Comparison of ENCODE assay signal across 8 cellular contexts in the genomic region with DNA sequence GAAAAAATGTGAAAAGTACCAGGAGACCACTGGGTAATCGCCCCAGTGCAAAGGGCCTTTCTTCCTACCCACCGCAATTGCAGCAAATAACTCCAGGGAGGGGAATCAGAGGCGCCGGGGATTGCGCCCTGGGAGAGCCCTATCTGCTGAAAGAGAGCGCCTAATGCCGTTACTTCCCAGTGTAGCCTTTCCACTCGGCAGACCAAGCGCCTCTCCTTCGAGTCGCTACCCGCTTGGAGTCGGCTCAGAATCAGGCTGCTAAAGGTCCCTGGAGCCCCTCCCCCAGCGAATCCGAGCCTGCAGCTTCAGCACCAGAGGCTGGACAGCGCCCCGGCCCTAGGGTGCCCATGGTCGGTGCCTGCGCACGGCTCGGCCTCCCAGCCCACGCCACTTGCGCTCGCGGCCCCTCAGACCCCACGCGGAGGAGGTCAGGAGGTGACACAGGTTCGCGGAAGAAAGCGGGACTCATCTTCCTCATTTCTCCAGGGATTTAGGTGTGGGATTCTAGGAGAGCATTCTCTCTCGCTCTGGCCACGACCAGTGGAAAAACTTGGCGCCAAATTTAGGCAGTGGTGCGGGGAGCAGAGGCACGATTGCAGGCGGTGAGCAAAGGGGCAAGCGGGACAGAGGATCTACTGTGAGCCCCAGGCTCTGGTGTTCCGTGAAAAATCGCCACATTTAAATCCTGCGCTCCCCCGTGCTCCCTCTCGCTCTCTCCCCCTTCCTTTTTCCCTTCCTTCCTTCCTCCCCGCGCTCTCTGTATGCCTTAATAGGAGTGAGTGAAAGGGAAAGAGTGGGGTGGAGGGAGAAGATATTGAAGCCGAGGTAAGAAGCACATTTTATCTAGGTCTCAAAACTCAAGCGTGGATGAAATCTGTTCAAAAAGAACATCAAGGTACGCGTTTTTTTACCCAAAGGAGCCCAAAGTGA. TPM values are rescaled to one million over a fixed set of nuclear protein-coding genes. Genes with fewer than 3 reads are reported as not detected.
A peak's percentile ranks its signal among the peaks of the same experiment; 100 is the strongest.
DNase-seq lines count a peak whose midpoint lies in the region; ATAC-seq lines count a peak whose summit lies in the region.

No MANE protein-coding gene starts in this region.

- peak overlapping the region; percentile 36 for H3K4me3 ChIP-seq in iPS-11a (ENCODE audit: low read depth, low read length)

- DNase-seq in AG20443 (ENCODE audit: low spot score), result peak; percentile 72
- peak; percentile 35 for DNase-seq in M059J (ENCODE audit: low read depth)
- peak; percentile 50 for DNase-seq in activated naive CD4-positive, alpha-beta T cell treated with Interleukin-2 at 50 U/mL for 16 hours
- peak; percentile 71 for DNase-seq in stimulated activated CD8-positive, alpha-beta memory T cell treated with anti-CD3 and anti-CD28 coated beads, Interleukin-4, amount 100 ng/mL, for 48 hours
- no peak for DNase-seq in SKM-1 treated with dmso at 0.1 percent for 144 hours (lab: John Stamatoyannopoulos, UW; ENCODE audit: unreplicated experiment)
- no peak for DNase-seq in LoVo (ENCODE audit: low spot score)

- no peak for ATAC-seq in GM21786 (IDR thresholded peaks at IDR 0.05; ENCODE audit: unreplicated experiment)

RNA-seq across cellular contexts. Expression of a gene that starts 15.4 kb away (rescaled TPM):
- 11.5 and 15.7 TPM in 2 replicates for total RNA-seq in M059J (2014; rRNA removed; shearing (Covaris generic))

RNA-seq across cellular contexts. Expression of a gene that starts 33.0 kb away (rescaled TPM):
- total RNA-seq in M059J (2014; rRNA removed; shearing (Covaris generic)), result 30.5 and 37.6 TPM in 2 replicates

RNA-seq across cellular contexts. Expression of a gene that starts 59.3 kb away (rescaled TPM):
- total RNA-seq in M059J (2014; rRNA removed; shearing (Covaris generic)), result 2.4 and 6.7 TPM in 2 replicates

Comparison
In these comparisons a context has a peak if more than half of its experiments do, and no peak if none do; other contexts are left out.
1. DNase-seq: peak in AG20443 (single experiment), M059J (single experiment), activated naive CD4-positive, alpha-beta T cell treated with Interleukin-2 at 50 U/mL for 16 hours (single experiment) and stimulated activated CD8-positive, alpha-beta memory T cell treated with anti-CD3 and anti-CD28 coated beads, Interleukin-4, amount 100 ng/mL, for 48 hours (single experiment); none in SKM-1 treated with dmso at 0.1 percent for 144 hours (single experiment) and LoVo (single experiment).